21 cellular contexts compared by ENCODE assay signal in the genomic region with DNA sequence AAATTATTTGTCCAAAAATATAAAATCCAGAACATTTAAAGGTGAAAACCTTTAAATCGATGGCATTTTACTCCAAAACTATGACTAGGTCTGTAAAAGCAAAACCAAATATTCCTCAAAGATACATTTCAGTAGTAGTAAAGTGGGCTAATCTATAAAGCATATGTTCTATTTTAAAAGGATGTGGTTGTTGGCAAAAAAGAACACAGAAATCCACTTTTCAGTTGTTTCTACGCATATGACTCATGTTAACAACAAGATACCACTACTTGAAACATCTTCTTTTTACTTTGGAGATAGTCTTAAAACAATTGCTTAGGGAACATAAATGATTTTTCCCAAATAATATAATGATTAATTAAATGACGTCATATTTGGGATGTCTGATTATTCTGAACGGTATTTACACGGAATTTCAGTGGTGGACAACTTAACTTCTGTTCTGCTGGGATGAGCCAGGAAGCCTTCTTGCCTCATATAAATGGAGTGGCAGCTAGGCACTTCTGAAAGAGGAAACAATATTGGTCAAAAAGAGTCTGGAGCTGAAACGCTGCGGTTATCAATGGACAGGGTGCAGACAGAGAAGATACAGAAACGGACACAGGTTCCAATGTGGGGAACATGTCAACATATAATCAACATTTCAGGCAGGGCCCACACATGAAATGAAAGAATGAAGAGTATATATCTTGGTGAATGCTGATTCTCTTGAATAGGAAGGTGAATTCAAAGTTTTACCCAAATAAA.
DNase-seq lines count a peak whose midpoint lies in the region; ATAC-seq and TF ChIP-seq lines count a peak whose summit lies in the region.
"Had no signal": no experiment of that assay in that cellular context is flagged by ENCODE, and none has a peak within 500 bp of the region (broad histone marks: within the 10 kb centered on the region; RNA-seq: fewer than 3 reads in every experiment).

No MANE protein-coding gene starts in this region.

- H3K36me3 Mint-ChIP-seq in T-helper 17 cell (ENCODE audit: low read depth) (no peaks in the 10 kb centered on the region), immature natural killer cell (no peaks in the 10 kb centered on the region), GM23338 (ENCODE audit: low read depth) (peaks cover 20% of the 10 kb centered on the region)
- H3K36me3 Mint-ChIP-seq: stimulated activated naive B cell treated with anti-CD40 and anti-IgM and Interleukin-4, amounts not matched to agents 10 μg/mL and 1 μg/mL and 100 μg/mL, for 72 hours had no signal

- in situ Hi-C loops in KBM-7 (cut with MboI; ENCODE audit: low pct_unique_long_range_greater_than_20kb, low sequenced_read_pairs): no loop called here

- no peak overlapping the region for H3K4me3 ChIP-seq in GM23338
- H3K4me3 ChIP-seq: BLaER1 treated with 17β-estradiol and CSF1 and Interleukin-3, amounts not matched to agents 10 nM and 100 nM; gastrocnemius medialis; smooth muscle cell; upper lobe of right lung had no signal

- H3K4me1 Mint-ChIP-seq in T-helper 17 cell: peaks cover 26% of the 10 kb centered on the region
- peaks cover 40 to 44% of the 10 kb centered on the region in 2 donors for H3K4me1 Mint-ChIP-seq in immature natural killer cell
- peaks cover 20% of the 10 kb centered on the region; the same call in 2 of the 3 replicates for H3K4me1 Mint-ChIP-seq in GM23338
- H3K4me1 Mint-ChIP-seq: stimulated activated naive B cell treated with anti-CD40 and anti-IgM and Interleukin-4, amounts not matched to agents 10 μg/mL and 1 μg/mL and 100 μg/mL, for 72 hours had no signal

- no peaks in the 10 kb centered on the region for H3K9me3 ChIP-seq in T-helper 17 cell (ENCODE audit: control insufficient read depth, low read length, poor library complexity, severe bottlenecking)
- H3K9me3 ChIP-seq: BLaER1 treated with 17β-estradiol and CSF1 and Interleukin-3, amounts not matched to agents 10 nM and 100 nM; gastrocnemius medialis; SK-N-SH; upper lobe of right lung had no signal

- H3K27ac Mint-ChIP-seq in T-helper 17 cell (peak overlapping the region; percentile 48), immature natural killer cell (peak overlapping the region in 3 of 6 donors; percentile 9 to 86 (median 42)), GM23338 (no peak overlapping the region)
- H3K27ac Mint-ChIP-seq: stimulated activated naive B cell treated with anti-CD40 and anti-IgM and Interleukin-4, amounts not matched to agents 10 μg/mL and 1 μg/mL and 100 μg/mL, for 72 hours had no signal

- no peak overlapping the region for H2AFZ ChIP-seq in GM23338

- H3K9me3 Mint-ChIP-seq in immature natural killer cell (no peaks in the 10 kb centered on the region), GM23338 (no peaks in the 10 kb centered on the region)
- H3K9me3 Mint-ChIP-seq: stimulated activated naive B cell treated with anti-CD40 and anti-IgM and Interleukin-4, amounts not matched to agents 10 μg/mL and 1 μg/mL and 100 μg/mL, for 72 hours had no signal

- H3K27me3 Mint-ChIP-seq in T-helper 17 cell: no peaks in the 10 kb centered on the region
- peaks cover 0 to 4% (median 0%) of the 10 kb centered on the region in 3 donors for H3K27me3 Mint-ChIP-seq in immature natural killer cell (ENCODE audit: low read depth in 3 of 3)
- H3K27me3 Mint-ChIP-seq in GM23338 (ENCODE audit: insufficient read depth, low read depth, poor library complexity): no peaks in the 10 kb centered on the region
- H3K27me3 Mint-ChIP-seq: stimulated activated naive B cell treated with anti-CD40 and anti-IgM and Interleukin-4, amounts not matched to agents 10 μg/mL and 1 μg/mL and 100 μg/mL, for 72 hours had no signal

- peak overlapping the region; percentile 22 for H3K4me3 Mint-ChIP-seq in T-helper 17 cell
- peak overlapping the region; percentile 4 to 58 (median 34) for H3K4me3 Mint-ChIP-seq in immature natural killer cell
- no peak overlapping the region for H3K4me3 Mint-ChIP-seq in GM23338
- H3K4me3 Mint-ChIP-seq: stimulated activated naive B cell treated with anti-CD40 and anti-IgM and Interleukin-4, amounts not matched to agents 10 μg/mL and 1 μg/mL and 100 μg/mL, for 72 hours had no signal

- H3K4me1 ChIP-seq in GM23338 (ENCODE audit: insufficient read depth): peaks cover 9% of the 10 kb centered on the region; the same call in 1 of the 2 replicates
- H3K4me1 ChIP-seq: gastrocnemius medialis had no signal

- no peaks in the 10 kb centered on the region for H3K79me2 ChIP-seq in GM23338 (replicated peaks; ENCODE audit: insufficient read depth)

- peak; percentile 78 for DNase-seq in SIG-M5 treated with dmso at 0.1 percent for 504 hours (lab: John Stamatoyannopoulos, UW; ENCODE audit: unreplicated experiment)
- no peak for DNase-seq in SIG-M5 (lab: John Stamatoyannopoulos, UW)
- DNase-seq in KBM-7: peak; percentile 43
- DNase-seq in T-helper 17 cell: no peak
- DNase-seq in immature natural killer cell: peak in 1 of 3 donors; percentile 22
- no peak for DNase-seq in GM23338 (ENCODE audit: low spot score)
- no peak for DNase-seq in stimulated activated CD8-positive, alpha-beta memory T cell treated with anti-CD3 and anti-CD28 coated beads, Interleukin-4, amount 100 ng/mL, for 48 hours
- no peak for DNase-seq in nucleus accumbens (lab: John Stamatoyannopoulos, UW)
- DNase-seq: 8988T; activated gamma-delta T cell treated with Interleukin-2 at 50 U/mL for 16 hours; cortex of kidney; gastrocnemius medialis; NCI-H187 treated with DMSO at 0.1 percent for 48 hours; PC-3; posterior cingulate gyrus; SK-N-SH; stimulated activated naive B cell treated with anti-CD40 and anti-IgM and Interleukin-4, amounts not matched to agents 10 μg/mL and 1 μg/mL and 100 μg/mL, for 72 hours; upper lobe of right lung had no signal

- H3K9me2 ChIP-seq in GM23338 (ENCODE audit: insufficient read depth): no peaks in the 10 kb centered on the region
- H3K9me2 ChIP-seq: SK-N-SH had no signal

- no peaks in the 10 kb centered on the region for H4K20me1 ChIP-seq in GM23338 (replicated peaks; ENCODE audit: insufficient read depth)
- H4K20me1 ChIP-seq: BLaER1 treated with 17β-estradiol and CSF1 and Interleukin-3, amounts not matched to agents 10 nM and 100 nM had no signal

- peaks cover 7% of the 10 kb centered on the region; the same call in 1 of the 2 replicates for H3K36me3 ChIP-seq in GM23338 (ENCODE audit: insufficient read depth)
- H3K36me3 ChIP-seq: BLaER1 treated with 17β-estradiol and CSF1 and Interleukin-3, amounts not matched to agents 10 nM and 100 nM; gastrocnemius medialis had no signal

- H3F3A ChIP-seq in GM23338 (replicated peaks; ENCODE audit: low read depth): no peaks in the 10 kb centered on the region

- ATAC-seq in T-helper 17 cell (peak; percentile 64), GM23338 (no peak)
- ATAC-seq: gastrocnemius medialis; PC-3; stimulated activated naive B cell treated with anti-CD40 and anti-IgM and Interleukin-4, amounts not matched to agents 10 μg/mL and 1 μg/mL and 100 μg/mL, for 72 hours; upper lobe of right lung had no signal

- TF ChIP-seq CTCF in GM23338 (conservative IDR thresholded peaks at IDR 0.05; ENCODE audit: low read depth in 2 of 2): no peak

- H3K27me3 ChIP-seq in GM23338 (ENCODE audit: insufficient read depth): no peaks in the 10 kb centered on the region
- H3K27me3 ChIP-seq: BLaER1 treated with 17β-estradiol and CSF1 and Interleukin-3, amounts not matched to agents 10 nM and 100 nM; gastrocnemius medialis; upper lobe of right lung had no signal

- H3K4me2 ChIP-seq in GM23338: no peak overlapping the region
- H3K4me2 ChIP-seq: KMS-11, SK-N-SH, smooth muscle cell had no signal

- H3K27ac ChIP-seq in GM23338 (ENCODE audit: low read depth): no peak overlapping the region
- H3K27ac ChIP-seq: BLaER1 treated with 17β-estradiol and CSF1 and Interleukin-3, amounts not matched to agents 10 nM and 100 nM; gastrocnemius medialis; KMS-11; upper lobe of right lung had no signal

TF ChIP-seq in GM23338, 12 proteins besides CTCF, POLR2A, EP300 and RAD21 (continues in another document):
- TF ChIP-seq EZH2 (IDR thresholded peaks at IDR 0.05; ENCODE audit: low read depth, unreplicated experiment) (no peak), STAT1 (IDR thresholded peaks at IDR 0.05; ENCODE audit: unreplicated experiment) (no peak), NANOG (IDR thresholded peaks at IDR 0.05; ENCODE audit: borderline replicate concordance) (no peak), ZNF114 (CRISPR knock-in tag; IDR thresholded peaks at IDR 0.05) (no peak), POLR2AphosphoS5 (IDR thresholded peaks at IDR 0.05; ENCODE audit: low read depth) (no peak), JUNB (IDR thresholded peaks at IDR 0.05; ENCODE audit: unreplicated experiment) (no peak), ZNF331 (CRISPR knock-in tag; IDR thresholded peaks at IDR 0.05; ENCODE audit: low read depth) (no peak), CREB1 (CRISPR knock-in tag; IDR thresholded peaks at IDR 0.05; ENCODE audit: low read depth) (no peak)

Comparison
In these comparisons a context has a peak if more than half of its experiments do, and no peak if none do; other contexts are left out.
1. DNase-seq: peak in SIG-M5 treated with dmso at 0.1 percent for 504 hours (single experiment) and KBM-7 (single experiment); none in SIG-M5 (single experiment), T-helper 17 cell (0 of 3), GM23338 (single experiment), stimulated activated CD8-positive, alpha-beta memory T cell treated with anti-CD3 and anti-CD28 coated beads, Interleukin-4, amount 100 ng/mL, for 48 hours (single experiment) and nucleus accumbens (0 of 56).